ENCODE assay signal across 8 cellular contexts in the genomic region with DNA sequence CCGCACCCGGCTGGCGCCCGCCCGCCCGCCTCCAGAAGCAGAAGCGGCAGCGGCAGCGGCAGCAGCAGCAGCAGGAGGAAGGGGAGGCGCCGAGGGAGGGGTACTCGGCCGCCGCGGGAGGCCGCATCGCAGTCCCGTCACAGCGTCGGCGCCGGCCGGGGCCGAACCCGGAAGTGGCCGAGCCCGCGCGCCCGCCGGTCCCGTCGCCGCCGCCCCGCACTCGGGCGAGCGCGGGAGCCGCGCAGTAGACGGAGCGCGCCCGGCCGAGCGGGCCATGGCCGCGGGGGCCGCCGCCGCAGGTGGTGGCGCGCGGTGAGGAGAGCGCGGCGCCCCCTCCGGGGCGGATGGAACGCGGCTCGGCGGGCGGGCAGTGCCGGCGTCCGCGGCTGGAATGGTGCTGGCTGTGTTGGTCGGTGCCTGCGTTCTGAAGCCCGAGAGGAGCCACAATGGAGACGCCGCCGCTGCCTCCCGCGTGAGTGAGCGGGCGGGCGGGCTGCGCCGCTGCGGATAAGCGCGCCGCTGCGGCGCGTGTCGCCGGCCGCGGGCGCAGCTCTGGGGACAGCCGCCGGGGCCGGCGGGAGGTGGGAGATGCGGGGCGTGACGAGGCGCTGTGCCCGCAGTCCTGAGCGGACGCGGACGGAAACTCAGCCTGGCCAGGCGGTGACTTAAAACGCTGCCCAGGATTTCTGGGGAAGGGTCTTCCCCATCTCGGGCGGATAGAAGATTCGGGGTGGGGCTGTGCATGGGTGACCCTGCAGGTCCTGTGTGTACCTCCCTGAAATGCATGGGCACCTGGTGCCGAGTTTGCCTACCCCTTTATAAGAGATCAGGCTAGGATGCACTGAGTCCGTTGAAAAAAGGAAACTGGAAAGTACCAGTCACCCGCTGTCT. TPM values are rescaled to one million over a fixed set of nuclear protein-coding genes. Genes with fewer than 3 reads are reported as not detected.
DNase-seq lines count a peak whose midpoint lies in the region; ATAC-seq and TF ChIP-seq lines count a peak whose summit lies in the region.

A gene with protein sequence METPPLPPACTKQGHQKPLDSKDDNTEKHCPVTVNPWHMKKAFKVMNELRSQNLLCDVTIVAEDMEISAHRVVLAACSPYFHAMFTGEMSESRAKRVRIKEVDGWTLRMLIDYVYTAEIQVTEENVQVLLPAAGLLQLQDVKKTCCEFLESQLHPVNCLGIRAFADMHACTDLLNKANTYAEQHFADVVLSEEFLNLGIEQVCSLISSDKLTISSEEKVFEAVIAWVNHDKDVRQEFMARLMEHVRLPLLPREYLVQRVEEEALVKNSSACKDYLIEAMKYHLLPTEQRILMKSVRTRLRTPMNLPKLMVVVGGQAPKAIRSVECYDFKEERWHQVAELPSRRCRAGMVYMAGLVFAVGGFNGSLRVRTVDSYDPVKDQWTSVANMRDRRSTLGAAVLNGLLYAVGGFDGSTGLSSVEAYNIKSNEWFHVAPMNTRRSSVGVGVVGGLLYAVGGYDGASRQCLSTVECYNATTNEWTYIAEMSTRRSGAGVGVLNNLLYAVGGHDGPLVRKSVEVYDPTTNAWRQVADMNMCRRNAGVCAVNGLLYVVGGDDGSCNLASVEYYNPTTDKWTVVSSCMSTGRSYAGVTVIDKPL (plus strand): TSS at position 131 of the 891 bp plus-strand sequence. CDS start 316 bp downstream, at position 447.

- TF ChIP-seq CTCF in osteoblast (IDR thresholded peaks at IDR 0.05; ENCODE audit: extremely low read depth, low read depth, low read length), result no peak

- H3K4me3 ChIP-seq in osteoblast (ENCODE audit: insufficient read depth, low read length) (peak within 1 kb of the TSS; percentile 88), thymus (ENCODE audit: low read length) (peak within 1 kb of the TSS; percentile 91)

- H4K20me1 ChIP-seq in osteoblast (ENCODE audit: insufficient read depth, low read length), result no peaks in the 10 kb centered on the region

- DNase-seq in DMS79 (lab: John Stamatoyannopoulos, UW) (peak; percentile 19), HuH-7.5 (ENCODE audit: low spot score) (peak; percentile 75), SK-N-DZ (ENCODE audit: low spot score) (peak; percentile 60), globus pallidus (ENCODE audit: low spot score) (peak; percentile 82), osteoblast (ENCODE audit: insufficient read length, low spot score, missing footprints) (peak; percentile 98)
- peak; percentile 83 for DNase-seq in activated naive CD4-positive, alpha-beta T cell treated with anti-CD3 and anti-CD28 coated beads, Interleukin-2, amount 10 ng/mL, durations not matched to agents 7 days and 5 days

- H3K4me3 Mint-ChIP-seq in activated naive CD4-positive, alpha-beta T cell treated with anti-CD3 and anti-CD28 coated beads, Interleukin-2, amount 10 ng/mL, durations not matched to agents 7 days and 5 days, result peak within 1 kb of the TSS; percentile 92

- no peak within 1 kb of the TSS for H3K27ac ChIP-seq in osteoblast (ENCODE audit: low read depth, low read length)
- peak within 1 kb of the TSS; percentile 81 for H3K27ac ChIP-seq in thymus (ENCODE audit: low read depth)

- ATAC-seq in GM21515 (IDR thresholded peaks at IDR 0.05; ENCODE audit: unreplicated experiment), result peak; percentile 90

- H3K9me3 Mint-ChIP-seq in activated naive CD4-positive, alpha-beta T cell treated with anti-CD3 and anti-CD28 coated beads, Interleukin-2, amount 10 ng/mL, durations not matched to agents 7 days and 5 days, result no peaks in the 10 kb centered on the region

- H3K27me3 ChIP-seq in osteoblast (ENCODE audit: insufficient read depth, low read length) (no peaks in the 10 kb centered on the region), thymus (ENCODE audit: control insufficient read depth, insufficient read depth) (no peaks in the 10 kb centered on the region)

- WGBS in thymus, result under 1% methylated on average over 116 of the region's 116 CpGs

- no peaks in the 10 kb centered on the region for H3K36me3 ChIP-seq in osteoblast (ENCODE audit: insufficient read depth, low read length)
- H3K36me3 ChIP-seq in thymus (ENCODE audit: control insufficient read depth, insufficient read depth), result no peaks in the 10 kb centered on the region

- no peaks in the 10 kb centered on the region for H3K27me3 Mint-ChIP-seq in activated naive CD4-positive, alpha-beta T cell treated with anti-CD3 and anti-CD28 coated beads, Interleukin-2, amount 10 ng/mL, durations not matched to agents 7 days and 5 days

- H3K36me3 Mint-ChIP-seq in activated naive CD4-positive, alpha-beta T cell treated with anti-CD3 and anti-CD28 coated beads, Interleukin-2, amount 10 ng/mL, durations not matched to agents 7 days and 5 days, result peaks cover 25% of the 10 kb centered on the region

- peak within 1 kb of the TSS; percentile 91 for H3K27ac Mint-ChIP-seq in activated naive CD4-positive, alpha-beta T cell treated with anti-CD3 and anti-CD28 coated beads, Interleukin-2, amount 10 ng/mL, durations not matched to agents 7 days and 5 days

- CTCF ChIA-PET in activated naive CD4-positive, alpha-beta T cell treated with anti-CD3 and anti-CD28 coated beads, Interleukin-2, amount 10 ng/mL, durations not matched to agents 7 days and 5 days (lab: Charles Lee), result no interaction called here

- H3K79me2 ChIP-seq in osteoblast (ENCODE audit: insufficient read depth, low read length), result peaks cover 31% of the 10 kb centered on the region

- H3K9me3 ChIP-seq in osteoblast (ENCODE audit: low read depth, low read length) (no peaks in the 10 kb centered on the region), thymus (ENCODE audit: control insufficient read depth) (no peaks in the 10 kb centered on the region)

- peak within 1 kb of the TSS; percentile 98 for H2AFZ ChIP-seq in osteoblast (ENCODE audit: low read length)

- H3K4me1 ChIP-seq in osteoblast (ENCODE audit: insufficient read depth, low read length), result peaks cover 21% of the 10 kb centered on the region
- peaks cover 3% of the 10 kb centered on the region for H3K4me1 ChIP-seq in thymus (ENCODE audit: control insufficient read depth, insufficient read depth, low read length)

- peak within 1 kb of the TSS; percentile 90 for H3K4me2 ChIP-seq in osteoblast (ENCODE audit: insufficient read depth, low read length)

- H3K4me1 Mint-ChIP-seq in activated naive CD4-positive, alpha-beta T cell treated with anti-CD3 and anti-CD28 coated beads, Interleukin-2, amount 10 ng/mL, durations not matched to agents 7 days and 5 days, result peaks cover 73% of the 10 kb centered on the region

RNA-seq across cellular contexts. Expression of the gene that starts here (rescaled TPM):
- 12.7 and 13.5 TPM in 2 replicates for polyA plus RNA-seq in SK-N-DZ (2014; cell fraction: cytosol; rRNA removed)
- polyA plus RNA-seq in SK-N-DZ (2014; cell fraction: nucleus; rRNA removed), result 11.7 and 16.6 TPM in 2 replicates
- 11.8 and 13.4 TPM in 2 replicates for total RNA-seq in osteoblast
- polyA plus RNA-seq in thymus, result 29.3 TPM

Comparison
In these comparisons a context has a peak if more than half of its experiments do, and no peak if none do; other contexts are left out.
1. DNase-seq: peak in every context shown above with its lines; median percentile 98 in osteoblast; 83 in activated naive CD4-positive, alpha-beta T cell treated with anti-CD3 and anti-CD28 coated beads, Interleukin-2, amount 10 ng/mL, durations not matched to agents 7 days and 5 days; 82 in globus pallidus; 75 in HuH-7.5; 60 in SK-N-DZ; 19 in DMS79.